In the genomic region with DNA sequence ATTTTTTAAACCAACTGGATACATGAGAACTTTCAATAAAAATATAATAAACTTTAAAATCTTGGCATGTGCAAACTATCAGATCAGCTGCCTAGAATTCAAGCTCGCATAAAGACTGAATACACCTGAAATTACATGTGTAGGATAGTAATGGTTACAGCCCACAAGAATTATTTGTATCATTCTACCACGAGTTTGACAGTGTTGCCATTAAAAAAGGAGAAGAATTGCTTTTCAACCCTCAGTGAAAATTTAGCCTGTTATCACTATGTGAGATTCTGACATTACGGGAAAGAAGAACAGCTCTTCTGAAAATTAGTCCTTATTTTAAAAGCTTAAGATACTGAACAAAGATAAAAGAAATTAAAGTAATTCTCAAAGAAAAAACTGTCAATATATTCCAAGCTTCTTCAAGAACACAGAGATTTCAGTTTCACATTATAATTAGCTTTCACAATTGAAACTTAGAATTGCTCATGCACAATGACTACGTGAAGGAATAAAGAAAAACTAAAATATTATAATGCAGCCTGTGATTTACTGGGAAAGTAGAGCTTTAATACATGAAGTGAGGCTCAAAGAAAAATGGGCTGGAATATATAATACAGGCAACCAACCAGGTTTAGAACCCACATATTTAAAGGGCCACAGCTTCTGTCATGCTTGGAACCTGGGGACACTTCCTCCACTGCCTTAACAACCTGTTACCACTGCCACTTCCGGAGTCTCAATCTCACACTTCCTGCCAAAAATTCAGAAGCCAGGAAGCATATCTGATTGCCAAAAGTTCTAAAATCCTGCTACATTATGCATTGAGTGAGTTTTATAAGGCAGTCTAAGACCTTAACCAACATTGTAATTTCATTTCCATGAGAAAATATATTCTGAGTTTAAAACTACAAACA, we compare ENCODE assay signal across 8 cellular contexts. TPM values are rescaled to one million over a fixed set of nuclear protein-coding genes. Genes with fewer than 3 reads are reported as not detected.
DNase-seq lines count a peak whose midpoint lies in the region; ATAC-seq, FAIRE-seq and TF ChIP-seq lines count a peak whose summit lies in the region.

No MANE protein-coding gene starts in this region.

- peak; percentile 98 for ATAC-seq in GM21423 (IDR thresholded peaks at IDR 0.05; ENCODE audit: unreplicated experiment)
- peak; percentile 74 for ATAC-seq in HG03558 (IDR thresholded peaks at IDR 0.05; ENCODE audit: extremely low read depth, unreplicated experiment)
- ATAC-seq in sciatic nerve: no peak

- H3K27ac ChIP-seq in ascending aorta: peak overlapping the region; percentile 23 to 61

- peak; percentile 56 for FAIRE-seq in GM12891 (lab: Jason Lieb, UNC)

- intact Hi-C loops in ascending aorta (cut with DNase I) (no loop called here), sciatic nerve (cut with DNase I) (no loop called here)

- peak overlapping the region in 1 of 2 donors; percentile 18 for H3K4me3 ChIP-seq in ascending aorta

- TF ChIP-seq POLR2A in GM12891 (IDR thresholded peaks at IDR 0.05; ENCODE audit: low read depth, low read length): no peak

- no peaks in the 10 kb centered on the region for H3K9me3 ChIP-seq in ascending aorta

- H3K36me3 ChIP-seq in ascending aorta: no peaks in the 10 kb centered on the region

- DNase-seq in GM12891 (ENCODE audit: insufficient read length, low spot score) (no peak), ascending aorta (ENCODE audit: low spot score in 2 of 2) (no peak), NCI-H2171 treated with DMSO at 0.1 percent for 48 hours (lab: John Stamatoyannopoulos, UW) (no peak), NCI-H774 (lab: John Stamatoyannopoulos, UW) (no peak), amniotic stem cell (lab: John Stamatoyannopoulos, UW) (no peak), sciatic nerve (ENCODE audit: low spot score) (no peak)

- no peaks in the 10 kb centered on the region for H3K4me1 ChIP-seq in ascending aorta

- no peak for TF ChIP-seq CTCF in ascending aorta (IDR thresholded peaks at IDR 0.05)

- H3K27me3 ChIP-seq in ascending aorta: no peaks in the 10 kb centered on the region

TF ChIP-seq in GM12891, 5 proteins besides CTCF, POLR2A, EP300 and RAD21:
- TF ChIP-seq PAX5 (IDR thresholded peaks at IDR 0.05; ENCODE audit: insufficient read depth, low read length, severe bottlenecking) (peak; percentile 76), POLR2AphosphoS5 (IDR thresholded peaks at IDR 0.05; ENCODE audit: low read depth, low read length) (no peak), SPI1 (IDR thresholded peaks at IDR 0.05; ENCODE audit: low read depth, low read length) (peak; percentile 69), POU2F2 (IDR thresholded peaks at IDR 0.05; ENCODE audit: low read depth, low read length) (no peak), TAF1 (IDR thresholded peaks at IDR 0.05; ENCODE audit: low read depth, low read length) (no peak)
TF ChIP-seq in GM12891: peak in this region for 2.

RNA-seq across cellular contexts. Expression of gene TPK1, which starts 23.2 kb away (rescaled TPM):
- 7.8 TPM for polyA plus RNA-seq in GM12891 (2012; ENCODE audit: low read depth, missing spikeins)
- total RNA-seq in ascending aorta: 3.7 TPM
- 14.8 TPM for total RNA-seq in sciatic nerve
